ENCODE assay signal across 26 cellular contexts in the genomic region with DNA sequence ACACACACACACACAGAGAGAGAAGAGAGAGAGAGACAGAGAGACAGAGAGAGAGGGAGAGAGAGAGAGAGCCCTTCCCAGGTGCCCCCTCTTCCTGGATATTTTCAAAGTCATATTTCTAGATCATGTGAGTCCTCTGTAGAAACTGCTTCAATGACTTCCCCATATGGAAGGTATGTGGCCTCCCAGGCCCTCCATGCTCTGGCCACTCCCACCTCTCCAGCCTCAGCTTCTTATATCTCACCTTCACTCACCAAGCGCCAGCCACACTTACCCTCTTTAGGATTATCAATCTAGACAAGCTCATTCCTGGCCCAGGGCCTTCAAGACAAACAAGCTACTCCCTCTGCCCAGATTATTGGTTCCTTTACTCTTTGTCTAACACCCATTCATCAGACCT.
"Had no signal": no experiment of that assay in that cellular context is flagged by ENCODE, and none has a peak within 500 bp of the region (broad histone marks: within the 10 kb centered on the region; RNA-seq: fewer than 3 reads in every experiment).

No MANE protein-coding gene starts in this region.

- H3K9me3 ChIP-seq: ascending aorta, body of pancreas, MG63 had no signal

- H3K4me1 Mint-ChIP-seq: activated CD8-positive, alpha-beta memory T cell treated with anti-CD3 and anti-CD28 coated beads, Interleukin-2, amount 10 ng/mL, durations not matched to agents 7 days and 5 days; activated naive CD4-positive, alpha-beta T cell treated with anti-CD3 and anti-CD28 coated beads, Interleukin-2, amount 50 U/mL, for 24 hours; activated naive CD8-positive, alpha-beta T cell treated with anti-CD3 and anti-CD28 coated beads, Interleukin-2, amount 50 U/mL, for 24 hours; T-cell had no signal

- H3K36me3 ChIP-seq: ascending aorta, MG63 had no signal

- DNase-seq: activated CD4-positive, alpha-beta T cell treated with anti-CD3 and anti-CD28 coated beads for 48 hours; activated CD4-positive, alpha-beta T cell treated with anti-CD3 and anti-CD28 coated beads, Interleukin-2, amount 50 U/mL, for 4 hours; activated CD4-positive, CD25-positive, alpha-beta regulatory T cell treated with anti-CD3 and anti-CD28 coated beads, Interleukin-2, amount 50 U/mL, for 72 hours; activated CD8-positive, alpha-beta memory T cell treated with anti-CD3 and anti-CD28 coated beads, Interleukin-2, amount 10 ng/mL, durations not matched to agents 7 days and 5 days; activated CD8-positive, alpha-beta T cell treated with anti-CD3 and anti-CD28 coated beads, Interleukin-2, amount 10 ng/mL, durations not matched to agents 7 days and 5 days; activated effector memory CD4-positive, alpha-beta T cell treated with Interleukin-2 at 50 U/mL for 16 hours; activated naive CD4-positive, alpha-beta T cell; activated naive CD8-positive, alpha-beta T cell treated with anti-CD3 and anti-CD28 coated beads, Interleukin-2, amount 50 U/mL, for 24 hours; activated T-cell treated with anti-CD3 and anti-CD28 coated beads, Interleukin-2, amount 50 U/mL, for 24 hours; amniotic stem cell; body of pancreas; central memory CD4-positive, alpha-beta T cell; MG63; NCI-H1092; NCI-H1417; NCI-H1930; NCI-H345; NCI-H510A; NCI-H526 treated with DMSO at 0.1 percent for 48 hours; RPMI8226; T-cell; T-helper 2 cell had no signal

- H3K27ac ChIP-seq: ascending aorta, body of pancreas, SK-N-MC had no signal

- H3K9me3 Mint-ChIP-seq: activated naive CD4-positive, alpha-beta T cell treated with anti-CD3 and anti-CD28 coated beads, Interleukin-2, amount 50 U/mL, for 24 hours; activated T-helper 1 cell treated with anti-CD3 and anti-CD28 coated beads, Interleukin-12 subunit alpha, Interleukin-12 subunit beta, Interleukin-2, Interleukin-4 antibody, amounts not matched to agents 30 ng/mL and 10 ng/mL and 1 ng/mL, durations not matched to agents 14 hours and 24 hours and 36 hours had no signal

- H3K4me3 Mint-ChIP-seq: activated CD8-positive, alpha-beta memory T cell treated with anti-CD3 and anti-CD28 coated beads, Interleukin-2, amount 10 ng/mL, durations not matched to agents 7 days and 5 days; activated CD8-positive, alpha-beta T cell treated with anti-CD3 and anti-CD28 coated beads, Interleukin-2, amount 10 ng/mL, durations not matched to agents 7 days and 5 days; activated naive CD4-positive, alpha-beta T cell treated with anti-CD3 and anti-CD28 coated beads, Interleukin-2, amount 50 U/mL, for 24 hours; activated naive CD8-positive, alpha-beta T cell treated with anti-CD3 and anti-CD28 coated beads, Interleukin-2, amount 50 U/mL, for 24 hours; activated T-cell treated with anti-CD3 and anti-CD28 coated beads, Interleukin-2, amount 50 U/mL, for 24 hours; activated T-helper 1 cell treated with anti-CD3 and anti-CD28 coated beads, Interleukin-12 subunit alpha, Interleukin-12 subunit beta, Interleukin-2, Interleukin-4 antibody, amounts not matched to agents 30 ng/mL and 10 ng/mL and 1 ng/mL, durations not matched to agents 14 hours and 24 hours and 36 hours; T-cell had no signal

- H3K4me1 ChIP-seq: ascending aorta, body of pancreas had no signal

- H3K27me3 ChIP-seq: ascending aorta, body of pancreas, MG63 had no signal

- H3K4me3 ChIP-seq: ascending aorta, body of pancreas, MG63, SK-N-MC had no signal

- H3K36me3 Mint-ChIP-seq: activated CD8-positive, alpha-beta memory T cell treated with anti-CD3 and anti-CD28 coated beads, Interleukin-2, amount 10 ng/mL, durations not matched to agents 7 days and 5 days; activated naive CD4-positive, alpha-beta T cell treated with anti-CD3 and anti-CD28 coated beads, Interleukin-2, amount 50 U/mL, for 24 hours; T-cell had no signal

- H3K27ac Mint-ChIP-seq: activated CD8-positive, alpha-beta memory T cell treated with anti-CD3 and anti-CD28 coated beads, Interleukin-2, amount 10 ng/mL, durations not matched to agents 7 days and 5 days; activated CD8-positive, alpha-beta T cell treated with anti-CD3 and anti-CD28 coated beads, Interleukin-2, amount 10 ng/mL, durations not matched to agents 7 days and 5 days; activated naive CD4-positive, alpha-beta T cell treated with anti-CD3 and anti-CD28 coated beads, Interleukin-2, amount 50 U/mL, for 24 hours; activated naive CD8-positive, alpha-beta T cell treated with anti-CD3 and anti-CD28 coated beads, Interleukin-2, amount 50 U/mL, for 24 hours; activated T-cell treated with anti-CD3 and anti-CD28 coated beads, Interleukin-2, amount 50 U/mL, for 24 hours; activated T-helper 1 cell treated with anti-CD3 and anti-CD28 coated beads, Interleukin-12 subunit alpha, Interleukin-12 subunit beta, Interleukin-2, Interleukin-4 antibody, amounts not matched to agents 30 ng/mL and 10 ng/mL and 1 ng/mL, durations not matched to agents 14 hours and 24 hours and 36 hours; T-cell had no signal

- H3K27me3 Mint-ChIP-seq: activated CD8-positive, alpha-beta memory T cell treated with anti-CD3 and anti-CD28 coated beads, Interleukin-2, amount 10 ng/mL, durations not matched to agents 7 days and 5 days; activated naive CD4-positive, alpha-beta T cell treated with anti-CD3 and anti-CD28 coated beads, Interleukin-2, amount 50 U/mL, for 24 hours; activated naive CD8-positive, alpha-beta T cell treated with anti-CD3 and anti-CD28 coated beads, Interleukin-2, amount 50 U/mL, for 24 hours had no signal
